Comparison of ENCODE assay signal across 1 cellular context in the genomic region with DNA sequence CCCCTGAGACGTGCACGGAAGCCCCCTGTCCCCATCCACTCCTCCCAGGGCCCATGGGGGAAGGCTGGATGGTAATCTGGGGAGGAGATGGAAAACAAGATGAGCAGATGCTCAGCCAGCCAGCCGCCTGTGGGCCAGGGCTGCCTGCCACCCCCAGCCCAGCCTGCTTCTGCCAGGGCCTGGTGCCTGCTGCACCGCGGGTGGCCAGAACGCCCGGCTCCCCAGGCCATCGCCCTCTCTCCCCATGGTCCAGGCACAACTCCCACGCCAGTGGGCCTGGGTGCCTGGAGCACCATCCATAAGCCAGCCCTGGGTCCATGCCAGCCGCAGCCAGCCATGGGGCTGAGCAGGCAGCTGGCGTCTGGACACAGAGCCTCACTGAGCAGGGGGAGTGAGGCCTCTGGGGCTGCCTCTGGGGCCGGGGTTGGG.
TF ChIP-seq lines count a peak whose summit lies in the region.

No MANE protein-coding gene starts in this region.

TF ChIP-seq in SK-N-SH, 30 proteins besides CTCF, POLR2A, EP300 and RAD21 (continued from another document):
- TF ChIP-seq, protein P1, sequence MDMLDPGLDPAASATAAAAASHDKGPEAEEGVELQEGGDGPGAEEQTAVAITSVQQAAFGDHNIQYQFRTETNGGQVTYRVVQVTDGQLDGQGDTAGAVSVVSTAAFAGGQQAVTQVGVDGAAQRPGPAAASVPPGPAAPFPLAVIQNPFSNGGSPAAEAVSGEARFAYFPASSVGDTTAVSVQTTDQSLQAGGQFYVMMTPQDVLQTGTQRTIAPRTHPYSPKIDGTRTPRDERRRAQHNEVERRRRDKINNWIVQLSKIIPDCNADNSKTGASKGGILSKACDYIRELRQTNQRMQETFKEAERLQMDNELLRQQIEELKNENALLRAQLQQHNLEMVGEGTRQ (IDR thresholded peaks at IDR 0.05; ENCODE audit: borderline replicate concordance, low read depth, low read length), result no peak
- TF ChIP-seq JUND (IDR thresholded peaks at IDR 0.05), result no peak
- TF ChIP-seq, protein P2, sequence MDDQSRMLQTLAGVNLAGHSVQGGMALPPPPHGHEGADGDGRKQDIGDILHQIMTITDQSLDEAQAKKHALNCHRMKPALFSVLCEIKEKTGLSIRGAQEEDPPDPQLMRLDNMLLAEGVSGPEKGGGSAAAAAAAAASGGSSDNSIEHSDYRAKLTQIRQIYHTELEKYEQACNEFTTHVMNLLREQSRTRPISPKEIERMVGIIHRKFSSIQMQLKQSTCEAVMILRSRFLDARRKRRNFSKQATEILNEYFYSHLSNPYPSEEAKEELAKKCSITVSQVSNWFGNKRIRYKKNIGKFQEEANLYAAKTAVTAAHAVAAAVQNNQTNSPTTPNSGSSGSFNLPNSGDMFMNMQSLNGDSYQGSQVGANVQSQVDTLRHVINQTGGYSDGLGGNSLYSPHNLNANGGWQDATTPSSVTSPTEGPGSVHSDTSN (IDR thresholded peaks at IDR 0.05), result no peak
- no peak for TF ChIP-seq MEF2A (IDR thresholded peaks at IDR 0.05; ENCODE audit: borderline replicate concordance, low read depth)
- 0 out of 2 replicates have a peak, but pooled peaks have one; percentile 42 for TF ChIP-seq MXI1 (IDR thresholded peaks at IDR 0.05; ENCODE audit: low read depth, low read length)
- no peak for TF ChIP-seq YY1 (IDR thresholded peaks at IDR 0.05; ENCODE audit: low read depth)
- no peak for TF ChIP-seq SIN3A (IDR thresholded peaks at IDR 0.05; ENCODE audit: borderline replicate concordance, low read depth, low read length)
- TF ChIP-seq, protein P3, sequence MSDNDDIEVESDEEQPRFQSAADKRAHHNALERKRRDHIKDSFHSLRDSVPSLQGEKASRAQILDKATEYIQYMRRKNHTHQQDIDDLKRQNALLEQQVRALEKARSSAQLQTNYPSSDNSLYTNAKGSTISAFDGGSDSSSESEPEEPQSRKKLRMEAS (IDR thresholded peaks at IDR 0.05; ENCODE audit: low read depth), result no peak
- no peak for TF ChIP-seq USF1 (IDR thresholded peaks at IDR 0.05; ENCODE audit: borderline replicate concordance, low read depth)
- no peak for TF ChIP-seq TAF1 (IDR thresholded peaks at IDR 0.05; ENCODE audit: borderline replicate concordance, low read depth, low read length)
- TF ChIP-seq ZBTB33 (IDR thresholded peaks at IDR 0.05; ENCODE audit: borderline replicate concordance, low read depth), result no peak
- peak; percentile 67 for TF ChIP-seq GATA2 (CRISPR knock-in tag; IDR thresholded peaks at IDR 0.05)
- TF ChIP-seq ELF1 (IDR thresholded peaks at IDR 0.05), result no peak
- no peak for TF ChIP-seq GABPA (IDR thresholded peaks at IDR 0.05; ENCODE audit: low read depth)
- no peak for TF ChIP-seq FOXM1 (IDR thresholded peaks at IDR 0.05; ENCODE audit: low read depth)
- no peak for TF ChIP-seq SMC3 (IDR thresholded peaks at IDR 0.05; ENCODE audit: low read depth, low read length)
- TF ChIP-seq, protein P4, sequence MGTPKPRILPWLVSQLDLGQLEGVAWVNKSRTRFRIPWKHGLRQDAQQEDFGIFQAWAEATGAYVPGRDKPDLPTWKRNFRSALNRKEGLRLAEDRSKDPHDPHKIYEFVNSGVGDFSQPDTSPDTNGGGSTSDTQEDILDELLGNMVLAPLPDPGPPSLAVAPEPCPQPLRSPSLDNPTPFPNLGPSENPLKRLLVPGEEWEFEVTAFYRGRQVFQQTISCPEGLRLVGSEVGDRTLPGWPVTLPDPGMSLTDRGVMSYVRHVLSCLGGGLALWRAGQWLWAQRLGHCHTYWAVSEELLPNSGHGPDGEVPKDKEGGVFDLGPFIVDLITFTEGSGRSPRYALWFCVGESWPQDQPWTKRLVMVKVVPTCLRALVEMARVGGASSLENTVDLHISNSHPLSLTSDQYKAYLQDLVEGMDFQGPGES (IDR thresholded peaks at IDR 0.05; ENCODE audit: low read depth, low read length), result no peak
- peak; percentile 66 for TF ChIP-seq RCOR1 (IDR thresholded peaks at IDR 0.05; ENCODE audit: low read length)
- TF ChIP-seq, protein P5, sequence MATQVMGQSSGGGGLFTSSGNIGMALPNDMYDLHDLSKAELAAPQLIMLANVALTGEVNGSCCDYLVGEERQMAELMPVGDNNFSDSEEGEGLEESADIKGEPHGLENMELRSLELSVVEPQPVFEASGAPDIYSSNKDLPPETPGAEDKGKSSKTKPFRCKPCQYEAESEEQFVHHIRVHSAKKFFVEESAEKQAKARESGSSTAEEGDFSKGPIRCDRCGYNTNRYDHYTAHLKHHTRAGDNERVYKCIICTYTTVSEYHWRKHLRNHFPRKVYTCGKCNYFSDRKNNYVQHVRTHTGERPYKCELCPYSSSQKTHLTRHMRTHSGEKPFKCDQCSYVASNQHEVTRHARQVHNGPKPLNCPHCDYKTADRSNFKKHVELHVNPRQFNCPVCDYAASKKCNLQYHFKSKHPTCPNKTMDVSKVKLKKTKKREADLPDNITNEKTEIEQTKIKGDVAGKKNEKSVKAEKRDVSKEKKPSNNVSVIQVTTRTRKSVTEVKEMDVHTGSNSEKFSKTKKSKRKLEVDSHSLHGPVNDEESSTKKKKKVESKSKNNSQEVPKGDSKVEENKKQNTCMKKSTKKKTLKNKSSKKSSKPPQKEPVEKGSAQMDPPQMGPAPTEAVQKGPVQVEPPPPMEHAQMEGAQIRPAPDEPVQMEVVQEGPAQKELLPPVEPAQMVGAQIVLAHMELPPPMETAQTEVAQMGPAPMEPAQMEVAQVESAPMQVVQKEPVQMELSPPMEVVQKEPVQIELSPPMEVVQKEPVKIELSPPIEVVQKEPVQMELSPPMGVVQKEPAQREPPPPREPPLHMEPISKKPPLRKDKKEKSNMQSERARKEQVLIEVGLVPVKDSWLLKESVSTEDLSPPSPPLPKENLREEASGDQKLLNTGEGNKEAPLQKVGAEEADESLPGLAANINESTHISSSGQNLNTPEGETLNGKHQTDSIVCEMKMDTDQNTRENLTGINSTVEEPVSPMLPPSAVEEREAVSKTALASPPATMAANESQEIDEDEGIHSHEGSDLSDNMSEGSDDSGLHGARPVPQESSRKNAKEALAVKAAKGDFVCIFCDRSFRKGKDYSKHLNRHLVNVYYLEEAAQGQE (IDR thresholded peaks at IDR 0.05; ENCODE audit: low read depth, low read length), result no peak
